In the genomic region with DNA sequence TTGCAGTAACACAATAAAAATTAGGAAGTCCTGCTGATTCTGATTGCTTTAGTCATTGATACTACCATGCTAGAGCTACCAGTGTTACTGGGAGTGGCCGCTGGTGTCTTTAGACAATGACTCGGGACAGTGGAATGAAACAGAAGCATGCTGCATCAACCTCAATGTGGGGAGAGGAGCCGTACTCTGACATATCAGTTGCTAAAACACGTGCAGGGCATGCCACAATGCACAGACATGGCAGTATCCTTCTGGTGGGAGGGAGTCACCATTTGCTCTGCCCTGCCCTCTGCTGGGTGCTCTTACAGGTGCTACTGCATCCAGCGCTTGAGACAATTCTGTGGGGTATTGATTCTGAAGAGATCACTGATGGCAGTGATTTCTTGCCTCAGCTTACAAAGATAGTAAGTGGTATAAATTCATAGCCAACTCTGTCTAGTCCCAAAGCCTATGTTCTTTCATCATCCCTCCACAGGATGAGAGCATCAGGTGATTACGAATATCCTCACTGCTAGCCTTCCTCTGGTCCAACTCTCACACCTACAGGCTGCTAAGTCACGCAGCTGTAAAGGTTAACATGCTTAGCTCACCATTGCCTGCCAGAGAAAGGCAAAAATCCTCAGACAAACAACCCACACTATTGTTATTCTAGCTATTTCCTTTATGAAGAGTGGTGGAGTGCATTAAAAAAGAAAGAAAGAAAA, we compare ENCODE assay signal across 8 cellular contexts.
DNase-seq lines count a peak whose midpoint lies in the region; ATAC-seq and TF ChIP-seq lines count a peak whose summit lies in the region.

No MANE protein-coding gene starts in this region.

- H3K36me3 ChIP-seq in parathyroid adenoma (ENCODE audit: control insufficient read depth, insufficient read depth, low read length): no peaks in the 10 kb centered on the region

- peak; percentile 39 for DNase-seq in SIG-M5 treated with dmso at 0.1 percent for 504 hours (lab: John Stamatoyannopoulos, UW; ENCODE audit: unreplicated experiment)
- DNase-seq in SIG-M5 (lab: John Stamatoyannopoulos, UW): no peak
- DNase-seq in NCI-H345 (lab: John Stamatoyannopoulos, UW): peak; percentile 8
- peak; percentile 71 for DNase-seq in activated CD8-positive, alpha-beta memory T cell treated with anti-CD3 and anti-CD28 coated beads for 24 hours
- DNase-seq in fibroblast of gingiva (ENCODE audit: low read depth): peak; percentile 73

- H2AFZ ChIP-seq in parathyroid adenoma: no peak overlapping the region

- H3K9ac ChIP-seq in parathyroid adenoma: no peak overlapping the region

- ATAC-seq in HG02798 (IDR thresholded peaks at IDR 0.05; ENCODE audit: poor library complexity, unreplicated experiment) (peak; percentile 66), HG02571 (IDR thresholded peaks at IDR 0.05; ENCODE audit: unreplicated experiment) (no peak)

- no peaks in the 10 kb centered on the region for H3K4me1 ChIP-seq in parathyroid adenoma

- no peaks in the 10 kb centered on the region for H3K79me2 ChIP-seq in parathyroid adenoma

- H3K27me3 ChIP-seq in parathyroid adenoma (ENCODE audit: control insufficient read depth, insufficient read depth, low read length): no peaks in the 10 kb centered on the region

- H3K27ac ChIP-seq in parathyroid adenoma: no peak overlapping the region

- H3K4me3 ChIP-seq in parathyroid adenoma (ENCODE audit: low read depth, low read length): no peak overlapping the region

- no peak overlapping the region for H3K4me2 ChIP-seq in parathyroid adenoma (ENCODE audit: low read length)

- peak; percentile 19 for TF ChIP-seq CTCF in parathyroid adenoma (IDR thresholded peaks at IDR 0.05)

- H3K9me3 ChIP-seq in parathyroid adenoma (ENCODE audit: control insufficient read depth, low read length): no peaks in the 10 kb centered on the region
